29 cellular contexts compared by ENCODE assay signal in the genomic region with DNA sequence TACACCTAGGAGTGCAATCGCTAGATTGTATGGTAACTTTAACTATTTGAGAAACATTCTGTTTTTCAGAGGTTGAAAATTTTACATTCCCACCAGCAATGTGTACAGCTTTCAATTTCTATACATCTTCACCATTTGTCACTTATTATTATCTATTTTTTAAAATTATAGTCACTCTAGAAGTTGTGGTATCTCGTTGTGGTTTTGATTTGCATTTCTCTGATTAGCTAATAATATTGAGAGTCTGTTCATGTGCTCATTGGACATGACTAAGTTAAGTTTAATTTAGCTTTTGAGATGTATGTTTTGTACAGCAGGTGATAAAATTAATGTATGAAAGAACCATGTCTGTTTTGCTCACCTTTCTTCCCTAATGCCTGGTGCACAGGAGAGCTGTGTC.
"Had no signal": no experiment of that assay in that cellular context is flagged by ENCODE, and none has a peak within 500 bp of the region (broad histone marks: within the 10 kb centered on the region; RNA-seq: fewer than 3 reads in every experiment).

No MANE protein-coding gene starts in this region.

- H3K4me3 ChIP-seq: adrenal gland, body of pancreas, colonic mucosa, esophagus squamous epithelium, gastroesophageal sphincter, heart right ventricle, hepatocyte had no signal

- H3K27ac ChIP-seq: adrenal gland, body of pancreas, colonic mucosa, epithelial cell of prostate, esophagus squamous epithelium, gastroesophageal sphincter, heart right ventricle, hepatocyte had no signal

- ATAC-seq: activated CD4-positive, alpha-beta T cell treated with anti-CD3 and anti-CD28 coated beads for 36 hours; activated CD8-positive, alpha-beta memory T cell treated with anti-CD3 and anti-CD28 coated beads, Interleukin-2, amount 10 ng/mL, durations not matched to agents 7 days and 5 days; activated CD8-positive, alpha-beta T cell treated with anti-CD3 and anti-CD28 coated beads, Interleukin-2, amount 10 ng/mL, durations not matched to agents 7 days and 5 days; activated naive CD8-positive, alpha-beta T cell treated with anti-CD3 and anti-CD28 coated beads, Interleukin-2, amount 50 U/mL, for 24 hours; body of pancreas; gastroesophageal sphincter; heart right ventricle had no signal

- DNase-seq: activated CD4-positive, alpha-beta memory T cell treated with anti-CD3 and anti-CD28 coated beads for 36 hours; activated CD4-positive, alpha-beta T cell treated with anti-CD3 and anti-CD28 coated beads for 36 hours; activated CD4-positive, alpha-beta T cell treated with anti-CD3 and anti-CD28 coated beads, Interleukin-2, amount 10 ng/mL, durations not matched to agents 24 days and 14 days; activated CD4-positive, CD25-positive, alpha-beta regulatory T cell; activated CD4-positive, CD25-positive, alpha-beta regulatory T cell treated with anti-CD3 and anti-CD28 coated beads, Interleukin-2, amount 50 U/mL, for 72 hours; activated CD8-positive, alpha-beta memory T cell treated with anti-CD3 and anti-CD28 coated beads, Interleukin-2, amount 10 ng/mL, durations not matched to agents 7 days and 5 days; activated CD8-positive, alpha-beta memory T cell treated with anti-CD3 and anti-CD28 coated beads, Interleukin-2, amount 50 U/mL, for 4 hours; activated CD8-positive, alpha-beta T cell treated with anti-CD3 and anti-CD28 coated beads, Interleukin-2, amount 10 ng/mL, durations not matched to agents 7 days and 5 days; activated effector memory CD4-positive, alpha-beta T cell treated with anti-CD3 and anti-CD28 coated beads, Interleukin-2, amount 50 U/mL, for 16 hours; activated naive CD4-positive, alpha-beta T cell treated with anti-CD3 and anti-CD28 coated beads for 36 hours; activated naive CD8-positive, alpha-beta T cell treated with anti-CD3 and anti-CD28 coated beads for 36 hours; activated naive CD8-positive, alpha-beta T cell treated with anti-CD3 and anti-CD28 coated beads, Interleukin-2, amount 50 U/mL, for 24 hours; activated T-cell treated with anti-CD3 and anti-CD28 coated beads, Interleukin-2, amount 50 U/mL, for 1 hour; activated T-cell treated with anti-CD3 and anti-CD28 coated beads, Interleukin-2, amount 50 U/mL, for 48 hours; adrenal gland; amygdala; aorta; body of pancreas; central memory CD4-positive, alpha-beta T cell; cerebellar nuclear complex; colonic mucosa; effector CD8-positive, alpha-beta T cell; esophagus squamous epithelium; foreskin melanocyte; heart right ventricle; T1000 had no signal

- H2AFZ ChIP-seq: hepatocyte had no signal

- H3K4me1 ChIP-seq: colonic mucosa had no signal

- H3K79me2 ChIP-seq: hepatocyte had no signal

- H3K9me3 ChIP-seq: adrenal gland, body of pancreas, colonic mucosa, esophagus squamous epithelium, gastroesophageal sphincter, heart right ventricle had no signal

- H3K36me3 ChIP-seq: adrenal gland, colonic mucosa, esophagus squamous epithelium, gastroesophageal sphincter, heart right ventricle had no signal

- H3K27me3 ChIP-seq: adrenal gland, body of pancreas, colonic mucosa, esophagus squamous epithelium, gastroesophageal sphincter, heart right ventricle, hepatocyte had no signal

- H3K4me2 ChIP-seq: hepatocyte had no signal
